In genomic region chr6:34248727-34249468, GRCh38 we compare ENCODE assay signal across 8 cellular contexts. TPM values are rescaled to one million over a fixed set of nuclear protein-coding genes. Genes with fewer than 3 reads are reported as not detected.
DNase-seq lines count a peak whose midpoint lies in the region; ATAC-seq, FAIRE-seq and TF ChIP-seq lines count a peak whose summit lies in the region.

TSS of gene SMIM29 (minus strand) at chr6:34249006. CDS start at chr6:34247791, 1,215 bp downstream.

- peak within 1 kb of the TSS; percentile 72 to 81 for H3K4me3 ChIP-seq in prostate gland

- TF ChIP-seq POLR2A in GM12892 (IDR thresholded peaks at IDR 0.05; ENCODE audit: low read depth, low read length) (peak; percentile 78; the same call in 1 of the 2 replicates), prostate gland (IDR thresholded peaks at IDR 0.05) (peak; percentile 86)

- peak; percentile 63 for ATAC-seq in HG02870 (IDR thresholded peaks at IDR 0.05; ENCODE audit: unreplicated experiment)
- ATAC-seq in left cardiac atrium = peak; percentile 92 to 94

- peak; percentile 86 for FAIRE-seq in GM12892 (lab: Jason Lieb, UNC)

- peak; percentile 94 to 99 (median 97) for TF ChIP-seq CTCF in prostate gland (IDR thresholded peaks at IDR 0.05)

- H3K4me1 ChIP-seq in prostate gland (replicated peaks) = no peaks in the 10 kb centered on the region

- DNase-seq in GM12892 (ENCODE audit: insufficient read length) (peak; percentile 96), NCI-H1694 (lab: John Stamatoyannopoulos, UW) (peak; percentile 65), amniotic epithelial cell (ENCODE audit: low read depth) (peak; percentile 89), left cardiac atrium (peak; percentile 97), prostate gland (ENCODE audit: low spot score) (peak; percentile 96), ureter (ENCODE audit: low spot score) (peak; percentile 98)

- peak within 1 kb of the TSS; percentile 86 to 93 for H3K27ac ChIP-seq in prostate gland

- no peaks in the 10 kb centered on the region for H3K27me3 ChIP-seq in prostate gland (replicated peaks; ENCODE audit: insufficient read depth)

- intact Hi-C loops in T-helper 1 cell treated with Interleukin-12 subunit alpha and Interleukin-12 subunit beta and Interleukin-4 antibody, amounts not matched to agents 30 ng/mL and 1 ng/mL, for 36 hours (cut with micrococcal nuclease) = loop anchor here (1.0 to 5.0 kb wide), 12 partner anchors 13 to 640 kb away; partner anchors contain the start of genes ANKS1A, HMGA1, NUDT3 and RPS10
- intact Hi-C loops in left cardiac atrium (cut with DNase I) (loop anchor here (2.0 kb wide), 2 partner anchors 144 to 166 kb away; partner anchors contain the start of gene NUDT3 (in 1 of the 2)), prostate gland (cut with DNase I) (loop anchor here (1.0 to 5.0 kb wide), 4 partner anchors 52 to 358 kb away; partner anchors contain the start of gene NUDT3)

- no peaks in the 10 kb centered on the region for H3K36me3 ChIP-seq in prostate gland

- H3K9me3 ChIP-seq in prostate gland = no peaks in the 10 kb centered on the region

- under 1% methylated on average over 78 of the region's 79 CpGs for WGBS in prostate gland

RNA-seq across cellular contexts. Expression of gene SMIM29, which starts in this region (rescaled TPM):
- polyA plus RNA-seq in GM12892 (2012; ENCODE audit: missing spikeins) = 12.5 TPM
- total RNA-seq in T-helper 1 cell treated with Interleukin-12 subunit alpha and Interleukin-12 subunit beta and Interleukin-4 antibody, amounts not matched to agents 30 ng/mL and 1 ng/mL, for 36 hours = 31.4 and 32.5 TPM in 2 replicates
- total RNA-seq in left cardiac atrium = 10 to 100 TPM; 18.4 to 22.7 TPM
- 10 to 100 TPM; 25.9 to 41.6 TPM for total RNA-seq in prostate gland
- 43.2 TPM for total RNA-seq in ureter

Comparison
In these comparisons a context has a peak if more than half of its experiments do, and no peak if none do; other contexts are left out.
1. Peak in every context shown above with its lines: DNase-seq, ATAC-seq, H3K4me3 ChIP-seq and H3K27ac ChIP-seq.